In the genomic region with DNA sequence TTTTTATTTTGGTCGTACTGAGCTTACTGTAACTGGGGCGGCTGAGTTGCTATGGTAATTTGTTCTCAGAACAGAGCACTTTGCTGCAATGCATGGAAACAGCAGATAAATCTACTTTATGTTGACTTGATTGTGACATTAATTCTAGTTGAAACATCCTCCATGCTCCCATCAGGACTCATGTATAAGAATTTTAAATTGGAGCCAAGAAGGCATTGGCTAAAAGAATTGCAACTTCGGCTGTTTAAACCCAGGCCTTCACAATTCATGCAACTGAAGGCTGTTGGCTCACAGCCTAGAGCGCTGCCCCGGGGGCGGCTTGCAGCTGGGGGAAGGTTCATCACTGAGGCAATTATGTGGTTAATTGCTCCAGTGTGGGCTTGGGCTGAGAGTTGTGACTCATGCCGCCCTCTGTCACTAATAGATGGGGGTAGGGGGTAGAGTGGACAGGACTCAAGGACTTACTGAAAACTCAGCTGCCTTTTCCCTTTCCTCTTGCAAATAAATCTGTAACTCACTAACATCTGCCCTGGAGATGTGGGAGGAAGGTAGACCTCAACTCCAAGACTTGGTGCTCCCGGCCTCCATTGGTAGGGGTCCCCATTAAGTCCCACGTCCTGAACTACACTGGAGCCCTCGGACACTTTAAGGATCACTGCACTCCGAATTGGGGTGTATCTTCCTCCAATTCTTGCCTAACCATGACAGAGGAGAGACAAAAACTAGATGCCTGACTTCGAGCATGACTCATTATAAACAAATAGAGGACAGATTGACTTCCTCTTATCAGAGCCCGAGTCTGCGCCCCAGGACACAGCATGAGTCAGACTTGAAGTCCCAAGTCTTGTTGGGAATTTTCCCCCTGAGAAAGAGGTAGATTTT, we compare ENCODE assay signal across 1 cellular context.
A peak's percentile ranks its signal among the peaks of the same experiment; 100 is the strongest.
TF ChIP-seq lines count a peak whose summit lies in the region.

No MANE protein-coding gene starts in this region.

TF ChIP-seq in K562, 482 proteins besides CTCF, POLR2A, EP300 and RAD21 (continued from another document and continues in another):
- TF ChIP-seq GATA2 (CRISPR knock-in tag; IDR thresholded peaks at IDR 0.05) = no peak
- no peak for TF ChIP-seq PRMT5 (CRISPR knock-in tag; IDR thresholded peaks at IDR 0.05)
- TF ChIP-seq EZH2 (IDR thresholded peaks at IDR 0.05; ENCODE audit: borderline replicate concordance, low read depth, low read length) = no peak
- no peak for TF ChIP-seq ZBED1 (IDR thresholded peaks at IDR 0.05)
- TF ChIP-seq, protein P1, sequence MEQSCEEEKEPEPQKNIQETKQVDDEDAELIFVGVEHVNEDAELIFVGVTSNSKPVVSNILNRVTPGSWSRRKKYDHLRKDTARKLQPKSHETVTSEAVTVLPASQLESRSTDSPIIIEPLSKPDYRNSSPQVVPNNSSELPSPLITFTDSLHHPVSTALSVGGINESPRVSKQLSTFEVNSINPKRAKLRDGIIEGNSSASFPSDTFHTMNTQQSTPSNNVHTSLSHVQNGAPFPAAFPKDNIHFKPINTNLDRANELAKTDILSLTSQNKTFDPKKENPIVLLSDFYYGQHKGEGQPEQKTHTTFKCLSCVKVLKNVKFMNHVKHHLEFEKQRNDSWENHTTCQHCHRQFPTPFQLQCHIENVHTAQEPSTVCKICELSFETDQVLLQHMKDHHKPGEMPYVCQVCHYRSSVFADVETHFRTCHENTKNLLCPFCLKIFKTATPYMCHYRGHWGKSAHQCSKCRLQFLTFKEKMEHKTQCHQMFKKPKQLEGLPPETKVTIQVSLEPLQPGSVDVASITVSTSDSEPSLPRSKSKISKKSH (CRISPR knock-in tag; IDR thresholded peaks at IDR 0.05) = no peak
- TF ChIP-seq, protein P2, sequence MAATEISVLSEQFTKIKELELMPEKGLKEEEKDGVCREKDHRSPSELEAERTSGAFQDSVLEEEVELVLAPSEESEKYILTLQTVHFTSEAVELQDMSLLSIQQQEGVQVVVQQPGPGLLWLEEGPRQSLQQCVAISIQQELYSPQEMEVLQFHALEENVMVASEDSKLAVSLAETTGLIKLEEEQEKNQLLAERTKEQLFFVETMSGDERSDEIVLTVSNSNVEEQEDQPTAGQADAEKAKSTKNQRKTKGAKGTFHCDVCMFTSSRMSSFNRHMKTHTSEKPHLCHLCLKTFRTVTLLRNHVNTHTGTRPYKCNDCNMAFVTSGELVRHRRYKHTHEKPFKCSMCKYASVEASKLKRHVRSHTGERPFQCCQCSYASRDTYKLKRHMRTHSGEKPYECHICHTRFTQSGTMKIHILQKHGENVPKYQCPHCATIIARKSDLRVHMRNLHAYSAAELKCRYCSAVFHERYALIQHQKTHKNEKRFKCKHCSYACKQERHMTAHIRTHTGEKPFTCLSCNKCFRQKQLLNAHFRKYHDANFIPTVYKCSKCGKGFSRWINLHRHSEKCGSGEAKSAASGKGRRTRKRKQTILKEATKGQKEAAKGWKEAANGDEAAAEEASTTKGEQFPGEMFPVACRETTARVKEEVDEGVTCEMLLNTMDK (IDR thresholded peaks at IDR 0.05; ENCODE audit: borderline replicate concordance, insufficient read depth, low read depth, low read length, poor library complexity, severe bottlenecking) = no peak
- TF ChIP-seq, protein P3, sequence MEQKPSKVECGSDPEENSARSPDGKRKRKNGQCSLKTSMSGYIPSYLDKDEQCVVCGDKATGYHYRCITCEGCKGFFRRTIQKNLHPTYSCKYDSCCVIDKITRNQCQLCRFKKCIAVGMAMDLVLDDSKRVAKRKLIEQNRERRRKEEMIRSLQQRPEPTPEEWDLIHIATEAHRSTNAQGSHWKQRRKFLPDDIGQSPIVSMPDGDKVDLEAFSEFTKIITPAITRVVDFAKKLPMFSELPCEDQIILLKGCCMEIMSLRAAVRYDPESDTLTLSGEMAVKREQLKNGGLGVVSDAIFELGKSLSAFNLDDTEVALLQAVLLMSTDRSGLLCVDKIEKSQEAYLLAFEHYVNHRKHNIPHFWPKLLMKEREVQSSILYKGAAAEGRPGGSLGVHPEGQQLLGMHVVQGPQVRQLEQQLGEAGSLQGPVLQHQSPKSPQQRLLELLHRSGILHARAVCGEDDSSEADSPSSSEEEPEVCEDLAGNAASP (IDR thresholded peaks at IDR 0.05) = no peak
- no peak for TF ChIP-seq XRCC5 (IDR thresholded peaks at IDR 0.05; ENCODE audit: low read depth, low read length)
- TF ChIP-seq ZNF133 (CRISPR knock-in tag; IDR thresholded peaks at IDR 0.05) = no peak
- TF ChIP-seq PHB (CRISPR knock-in tag; IDR thresholded peaks at IDR 0.05) = no peak
- TF ChIP-seq TAF9B (IDR thresholded peaks at IDR 0.05; ENCODE audit: partially characterized antibody) = no peak
- no peak for TF ChIP-seq NFXL1 (CRISPR knock-in tag; IDR thresholded peaks at IDR 0.05)
- no peak for TF ChIP-seq PTTG1 (tag; IDR thresholded peaks at IDR 0.05; ENCODE audit: low read depth)
- TF ChIP-seq, protein P4, sequence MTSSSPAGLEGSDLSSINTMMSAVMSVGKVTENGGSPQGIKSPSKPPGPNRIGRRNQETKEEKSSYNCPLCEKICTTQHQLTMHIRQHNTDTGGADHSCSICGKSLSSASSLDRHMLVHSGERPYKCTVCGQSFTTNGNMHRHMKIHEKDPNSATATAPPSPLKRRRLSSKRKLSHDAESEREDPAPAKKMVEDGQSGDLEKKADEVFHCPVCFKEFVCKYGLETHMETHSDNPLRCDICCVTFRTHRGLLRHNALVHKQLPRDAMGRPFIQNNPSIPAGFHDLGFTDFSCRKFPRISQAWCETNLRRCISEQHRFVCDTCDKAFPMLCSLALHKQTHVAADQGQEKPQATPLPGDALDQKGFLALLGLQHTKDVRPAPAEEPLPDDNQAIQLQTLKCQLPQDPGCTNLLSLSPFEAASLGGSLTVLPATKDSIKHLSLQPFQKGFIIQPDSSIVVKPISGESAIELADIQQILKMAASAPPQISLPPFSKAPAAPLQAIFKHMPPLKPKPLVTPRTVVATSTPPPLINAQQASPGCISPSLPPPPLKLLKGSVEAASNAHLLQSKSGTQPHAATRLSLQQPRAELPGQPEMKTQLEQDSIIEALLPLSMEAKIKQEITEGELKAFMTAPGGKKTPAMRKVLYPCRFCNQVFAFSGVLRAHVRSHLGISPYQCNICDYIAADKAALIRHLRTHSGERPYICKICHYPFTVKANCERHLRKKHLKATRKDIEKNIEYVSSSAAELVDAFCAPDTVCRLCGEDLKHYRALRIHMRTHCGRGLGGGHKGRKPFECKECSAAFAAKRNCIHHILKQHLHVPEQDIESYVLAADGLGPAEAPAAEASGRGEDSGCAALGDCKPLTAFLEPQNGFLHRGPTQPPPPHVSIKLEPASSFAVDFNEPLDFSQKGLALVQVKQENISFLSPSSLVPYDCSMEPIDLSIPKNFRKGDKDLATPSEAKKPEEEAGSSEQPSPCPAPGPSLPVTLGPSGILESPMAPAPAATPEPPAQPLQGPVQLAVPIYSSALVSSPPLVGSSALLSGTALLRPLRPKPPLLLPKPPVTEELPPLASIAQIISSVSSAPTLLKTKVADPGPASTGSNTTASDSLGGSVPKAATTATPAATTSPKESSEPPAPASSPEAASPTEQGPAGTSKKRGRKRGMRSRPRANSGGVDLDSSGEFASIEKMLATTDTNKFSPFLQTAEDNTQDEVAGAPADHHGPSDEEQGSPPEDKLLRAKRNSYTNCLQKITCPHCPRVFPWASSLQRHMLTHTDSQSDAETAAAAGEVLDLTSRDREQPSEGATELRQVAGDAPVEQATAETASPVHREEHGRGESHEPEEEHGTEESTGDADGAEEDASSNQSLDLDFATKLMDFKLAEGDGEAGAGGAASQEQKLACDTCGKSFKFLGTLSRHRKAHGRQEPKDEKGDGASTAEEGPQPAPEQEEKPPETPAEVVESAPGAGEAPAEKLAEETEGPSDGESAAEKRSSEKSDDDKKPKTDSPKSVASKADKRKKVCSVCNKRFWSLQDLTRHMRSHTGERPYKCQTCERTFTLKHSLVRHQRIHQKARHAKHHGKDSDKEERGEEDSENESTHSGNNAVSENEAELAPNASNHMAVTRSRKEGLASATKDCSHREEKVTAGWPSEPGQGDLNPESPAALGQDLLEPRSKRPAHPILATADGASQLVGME (CRISPR knock-in tag; IDR thresholded peaks at IDR 0.05) = no peak
- no peak for TF ChIP-seq YY1 (IDR thresholded peaks at IDR 0.05; ENCODE audit: borderline replicate concordance in 1 of 3, control insufficient read depth in 1 of 3, extremely low read depth in 1 of 3, insufficient read depth in 3 of 3, insufficient read length in 1 of 3, insufficient replicate concordance in 2 of 3, low read depth in 1 of 3, low read length in 2 of 3)
- TF ChIP-seq CBFA2T2 (conservative IDR thresholded peaks at IDR 0.05) = peak; percentile 30; the same call in 1 of the 2 replicates
- TF ChIP-seq SIN3B (IDR thresholded peaks at IDR 0.05; ENCODE audit: low read depth) = no peak
- TF ChIP-seq ZNF224 (CRISPR knock-in tag; IDR thresholded peaks at IDR 0.05) = no peak
- no peak for TF ChIP-seq RUNX1 (IDR thresholded peaks at IDR 0.05; ENCODE audit: low read depth)
- TF ChIP-seq ZNF696 (CRISPR knock-in tag; conservative IDR thresholded peaks at IDR 0.05) = no peak
- TF ChIP-seq, protein P5, sequence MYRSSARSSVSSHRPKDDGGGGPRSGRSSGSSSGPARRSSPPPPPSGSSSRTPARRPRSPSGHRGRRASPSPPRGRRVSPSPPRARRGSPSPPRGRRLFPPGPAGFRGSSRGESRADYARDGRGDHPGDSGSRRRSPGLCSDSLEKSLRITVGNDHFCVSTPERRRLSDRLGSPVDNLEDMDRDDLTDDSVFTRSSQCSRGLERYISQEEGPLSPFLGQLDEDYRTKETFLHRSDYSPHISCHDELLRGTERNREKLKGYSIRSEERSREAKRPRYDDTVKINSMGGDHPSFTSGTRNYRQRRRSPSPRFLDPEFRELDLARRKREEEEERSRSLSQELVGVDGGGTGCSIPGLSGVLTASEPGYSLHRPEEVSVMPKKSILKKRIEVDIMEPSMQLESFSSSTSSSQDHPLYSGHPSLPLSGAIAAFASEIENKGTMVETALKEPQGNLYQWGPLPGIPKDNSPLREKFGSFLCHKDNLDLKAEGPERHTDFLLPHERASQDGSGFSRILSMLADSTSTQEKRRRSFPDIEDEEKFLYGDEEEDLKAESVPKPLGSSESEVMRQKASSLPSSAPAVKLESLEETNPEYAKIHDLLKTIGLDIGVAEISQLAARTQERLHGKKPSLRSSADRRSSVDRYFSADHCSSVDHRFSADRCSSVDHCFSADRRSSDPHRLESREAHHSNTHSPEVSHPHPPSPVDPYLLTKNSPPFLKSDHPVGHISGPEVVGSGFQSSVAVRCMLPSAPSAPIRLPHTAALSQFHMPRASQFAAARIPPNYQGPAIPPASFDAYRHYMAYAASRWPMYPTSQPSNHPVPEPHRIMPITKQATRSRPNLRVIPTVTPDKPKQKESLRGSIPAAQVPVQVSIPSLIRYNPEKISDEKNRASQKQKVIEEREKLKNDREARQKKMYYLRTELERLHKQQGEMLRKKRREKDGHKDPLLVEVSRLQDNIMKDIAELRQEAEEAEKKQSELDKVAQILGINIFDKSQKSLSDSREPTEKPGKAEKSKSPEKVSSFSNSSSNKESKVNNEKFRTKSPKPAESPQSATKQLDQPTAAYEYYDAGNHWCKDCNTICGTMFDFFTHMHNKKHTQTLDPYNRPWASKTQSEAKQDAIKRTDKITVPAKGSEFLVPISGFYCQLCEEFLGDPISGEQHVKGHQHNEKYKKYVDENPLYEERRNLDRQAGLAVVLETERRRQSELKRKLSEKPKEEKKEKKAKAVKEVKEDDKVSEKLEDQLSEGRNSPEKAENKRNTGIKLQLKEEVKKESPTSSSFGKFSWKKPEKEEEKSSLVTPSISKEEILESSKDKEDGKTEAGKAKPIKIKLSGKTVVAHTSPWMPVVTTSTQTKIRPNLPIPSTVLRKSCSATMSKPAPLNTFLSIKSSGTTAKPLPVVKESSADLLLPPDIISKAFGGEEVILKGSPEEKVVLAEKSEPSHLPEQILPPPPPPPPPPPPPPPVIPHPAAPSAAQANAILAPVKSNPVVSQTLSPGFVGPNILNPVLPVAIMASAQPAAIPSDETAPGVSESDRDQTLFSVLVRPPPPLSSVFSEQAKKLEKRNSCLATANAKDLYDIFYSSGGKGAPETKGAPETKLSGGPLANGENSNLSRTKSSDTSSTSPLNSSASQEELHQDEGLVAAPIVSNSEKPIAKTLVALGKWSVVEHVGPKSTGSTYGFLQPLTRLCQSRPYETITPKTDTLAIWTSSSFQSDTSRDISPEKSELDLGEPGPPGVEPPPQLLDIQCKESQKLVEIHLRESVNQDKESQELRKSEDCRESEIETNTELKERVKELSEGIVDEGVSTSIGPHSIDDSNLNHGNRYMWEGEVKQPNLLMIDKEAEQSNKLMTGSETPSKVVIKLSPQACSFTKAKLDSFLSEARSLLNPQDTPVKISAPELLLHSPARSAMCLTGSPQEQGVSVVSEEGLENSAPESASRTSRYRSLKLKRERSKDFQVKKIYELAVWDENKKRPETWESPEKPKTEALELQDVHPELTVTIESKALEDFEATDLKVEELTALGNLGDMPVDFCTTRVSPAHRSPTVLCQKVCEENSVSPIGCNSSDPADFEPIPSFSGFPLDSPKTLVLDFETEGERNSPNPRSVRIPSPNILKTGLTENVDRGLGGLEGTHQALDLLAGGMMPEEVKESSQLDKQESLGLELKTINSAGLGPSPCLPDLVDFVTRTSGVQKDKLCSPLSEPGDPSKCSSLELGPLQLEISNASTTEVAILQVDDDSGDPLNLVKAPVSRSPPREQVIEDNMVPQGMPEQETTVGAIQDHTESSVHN (IDR thresholded peaks at IDR 0.05; ENCODE audit: borderline replicate concordance in 1 of 2, low read depth in 1 of 2) = 0 out of 4 replicates have a peak, but pooled peaks of 1 of the 2 experiments have one; percentile 24
- TF ChIP-seq MAFK (IDR thresholded peaks at IDR 0.05; ENCODE audit: low read length) = peak; percentile 47
- no peak for TF ChIP-seq CHD1 (IDR thresholded peaks at IDR 0.05; ENCODE audit: low read length)
- TF ChIP-seq ELF1 (tag; IDR thresholded peaks at IDR 0.05) = no peak
- TF ChIP-seq MYBL2 (IDR thresholded peaks at IDR 0.05; ENCODE audit: low read depth) = no peak
- no peak for TF ChIP-seq MYBL2 (CRISPR knock-in tag; IDR thresholded peaks at IDR 0.05; ENCODE audit: borderline replicate concordance)
- TF ChIP-seq, protein P6, sequence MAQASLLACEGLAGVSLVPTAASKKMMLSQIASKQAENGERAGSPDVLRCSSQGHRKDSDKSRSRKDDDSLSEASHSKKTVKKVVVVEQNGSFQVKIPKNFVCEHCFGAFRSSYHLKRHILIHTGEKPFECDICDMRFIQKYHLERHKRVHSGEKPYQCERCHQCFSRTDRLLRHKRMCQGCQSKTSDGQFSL (CRISPR knock-in tag; IDR thresholded peaks at IDR 0.05) = no peak
- TF ChIP-seq, protein P6 (tag; IDR thresholded peaks at IDR 0.05) = no peak
- no peak for TF ChIP-seq HLTF (IDR thresholded peaks at IDR 0.05)
- TF ChIP-seq NRF1 (conservative IDR thresholded peaks at IDR 0.05 in 1 of 2, IDR thresholded peaks at IDR 0.05 in 1 of 2) = peak; percentile 92 to 93
- no peak for TF ChIP-seq NELFE (IDR thresholded peaks at IDR 0.05; ENCODE audit: insufficient read depth, insufficient read length)
- no peak for TF ChIP-seq ELF2 (CRISPR knock-in tag; IDR thresholded peaks at IDR 0.05)
- TF ChIP-seq ELF4 (CRISPR knock-in tag; IDR thresholded peaks at IDR 0.05) = no peak
- TF ChIP-seq, protein P7, sequence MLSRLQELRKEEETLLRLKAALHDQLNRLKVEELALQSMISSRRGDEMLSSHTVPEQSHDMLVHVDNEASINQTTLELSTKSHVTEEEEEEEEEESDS (CRISPR knock-in tag; IDR thresholded peaks at IDR 0.05) = no peak
